In the genomic region with DNA sequence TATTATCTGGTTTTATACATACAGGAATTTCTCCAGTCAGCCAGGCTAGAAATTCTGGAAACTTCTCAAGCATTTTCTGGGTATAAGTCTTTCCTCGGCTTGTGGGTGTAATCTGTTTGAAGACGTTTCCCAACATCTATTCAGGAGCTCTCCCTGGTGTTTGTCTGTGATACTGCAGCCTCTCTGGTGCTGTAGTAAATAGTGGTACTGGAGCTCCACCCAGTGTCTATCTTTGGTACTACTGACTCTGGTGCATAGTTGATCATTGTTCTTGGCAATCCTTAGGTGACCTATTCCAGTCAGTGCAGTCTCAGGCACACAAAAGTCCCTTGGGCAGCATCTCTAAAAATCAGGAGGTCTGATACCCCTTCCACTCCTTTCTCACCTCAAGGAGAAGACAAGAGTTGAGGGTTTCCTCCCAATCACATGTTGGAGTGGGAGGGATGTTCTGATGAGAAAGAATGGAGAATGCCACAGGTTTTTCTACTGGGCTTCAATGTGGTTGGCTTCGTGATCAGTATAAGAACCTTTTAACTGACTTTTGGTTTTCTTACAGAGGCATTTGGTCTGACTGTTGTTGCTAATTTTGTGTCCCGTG, we compare ENCODE assay signal across 8 cellular contexts.
DNase-seq lines count a peak whose midpoint lies in the region; ATAC-seq and TF ChIP-seq lines count a peak whose summit lies in the region.

No MANE protein-coding gene starts in this region.

- TF ChIP-seq POLR2A in tibial nerve (IDR thresholded peaks at IDR 0.05) = no peak

- H3K9me3 ChIP-seq in tibial nerve = peaks cover 0 to 25% (median 5%) of the 10 kb centered on the region in 4 donors

- TF ChIP-seq EP300 in tibial nerve (IDR thresholded peaks at IDR 0.05) = peak; percentile 28 to 69

- peaks cover 25% of the 10 kb centered on the region for H3K4me1 Mint-ChIP-seq in activated T-cell treated with anti-CD3 and anti-CD28 coated beads, Interleukin-2, amount 50 U/mL, for 72 hours (ENCODE audit: low read depth)

- H3K4me3 Mint-ChIP-seq in activated T-cell treated with anti-CD3 and anti-CD28 coated beads, Interleukin-2, amount 50 U/mL, for 72 hours = peak overlapping the region in 1 of 2 donors; percentile 20

- H3K36me3 Mint-ChIP-seq in activated T-cell treated with anti-CD3 and anti-CD28 coated beads, Interleukin-2, amount 50 U/mL, for 72 hours (ENCODE audit: insufficient read depth in 2 of 2) = peaks cover 18 to 20% of the 10 kb centered on the region in 2 donors

- peaks cover 0 to 3% (median 0%) of the 10 kb centered on the region in 4 donors for H3K4me1 ChIP-seq in tibial nerve

- WGBS in tibial nerve, 2 donors = 30 to 34% methylated on average over 4 of the region's 4 CpGs

- peak; percentile 82 for DNase-seq in EL
- peak; percentile 96 to 97 for DNase-seq in Kasumi-1 (lab: John Stamatoyannopoulos, UW)
- DNase-seq in RKO (ENCODE audit: low spot score) = peak; percentile 90
- DNase-seq in activated T-cell treated with anti-CD3 and anti-CD28 coated beads, Interleukin-2, amount 50 U/mL, for 72 hours = peak; percentile 80 to 87
- DNase-seq in fibroblast of the aortic adventitia (ENCODE audit: low read depth) = peak; percentile 97
- DNase-seq in omental fat pad (ENCODE audit: low spot score) = peak; percentile 97
- peak; percentile 89 to 100 for DNase-seq in tibial nerve (ENCODE audit: low spot score in 2 of 2)

- H3K27ac Mint-ChIP-seq in activated T-cell treated with anti-CD3 and anti-CD28 coated beads, Interleukin-2, amount 50 U/mL, for 72 hours = no peak overlapping the region

- H3K27me3 Mint-ChIP-seq in activated T-cell treated with anti-CD3 and anti-CD28 coated beads, Interleukin-2, amount 50 U/mL, for 72 hours (ENCODE audit: low read depth) = peaks cover 11% of the 10 kb centered on the region

- H3K9me3 Mint-ChIP-seq in activated T-cell treated with anti-CD3 and anti-CD28 coated beads, Interleukin-2, amount 50 U/mL, for 72 hours = peaks cover 7 to 11% of the 10 kb centered on the region in 2 donors

- H3K27me3 ChIP-seq in tibial nerve = no peaks in the 10 kb centered on the region

- H3K36me3 ChIP-seq in tibial nerve = no peaks in the 10 kb centered on the region

- H3K4me3 ChIP-seq in fibroblast of the aortic adventitia (ENCODE audit: low read depth, low read length) = no peak overlapping the region
- no peak overlapping the region for H3K4me3 ChIP-seq in tibial nerve

- peak; percentile 95 for ATAC-seq in GM21737 (IDR thresholded peaks at IDR 0.05; ENCODE audit: unreplicated experiment)
- ATAC-seq in activated T-cell treated with anti-CD3 and anti-CD28 coated beads, Interleukin-2, amount 50 U/mL, for 72 hours (replicated peaks in 1 of 2) = peak; percentile 84 to 97
- ATAC-seq in omental fat pad (ENCODE audit: low FRiP score) = peak; percentile 97

- no peak overlapping the region for H3K27ac ChIP-seq in tibial nerve

- TF ChIP-seq CTCF in fibroblast of the aortic adventitia (IDR thresholded peaks at IDR 0.05; ENCODE audit: insufficient read depth, low read length) = peak; percentile 97
- peak in 2 of 3 donors; percentile 98 to 99 for TF ChIP-seq CTCF in omental fat pad (IDR thresholded peaks at IDR 0.05)
- peak; percentile 95 to 100 (median 98) for TF ChIP-seq CTCF in tibial nerve (IDR thresholded peaks at IDR 0.05)
